Comparison of ENCODE assay signal across 15 cellular contexts in genomic region chr10:98430427-98430826, GRCh38. TPM values are rescaled to one million over a fixed set of nuclear protein-coding genes. Genes with fewer than 3 reads are reported as not detected.
A peak's percentile ranks its signal among the peaks of the same experiment; 100 is the strongest.
DNase-seq lines count a peak whose midpoint lies in the region; ATAC-seq and TF ChIP-seq lines count a peak whose summit lies in the region.
"Had no signal": no experiment of that assay in that cellular context is flagged by ENCODE, and none has a peak within 500 bp of the region (broad histone marks: within the 10 kb centered on the region; RNA-seq: fewer than 3 reads in every experiment).

No MANE protein-coding gene starts in this region.

- H3K27me3 ChIP-seq in heart right ventricle = no peaks in the 10 kb centered on the region
- no peaks in the 10 kb centered on the region for H3K27me3 ChIP-seq in neuronal stem cell (ENCODE audit: control insufficient read depth in 3 of 3, insufficient read depth in 3 of 3, low read depth in 1 of 3, low read length in 3 of 3)

- no TSS peak for BruUV-seq in MCF 10A (replicated peaks; lab: Mats Ljungman, UMichigan)

- intact Hi-C loops in heart right ventricle (cut with DNase I) = no loop called here
- intact Hi-C loops in left ventricle myocardium superior (cut with micrococcal nuclease) = no loop called here
- intact Hi-C loops in dendritic cell treated with granulocyte-macrophage colony-stimulating factor and Interleukin-4, amounts not matched to agents 40 ng/mL and 50 ng/mL, for 4 days (cut with micrococcal nuclease) = no loop called here
- intact Hi-C loops in MCF 10A (cut with micrococcal nuclease) = no loop called here

- TF ChIP-seq CTCF in heart right ventricle (IDR thresholded peaks at IDR 0.05) = no peak
- TF ChIP-seq CTCF in MCF 10A (IDR thresholded peaks at IDR 0.05; ENCODE audit: unreplicated experiment) = no peak

- no peak overlapping the region for H2BK15ac ChIP-seq in neuronal stem cell (ENCODE audit: low read length)

- H3K14ac ChIP-seq in neuronal stem cell (ENCODE audit: low read length) = no peak overlapping the region

- no peak overlapping the region for H2AFZ ChIP-seq in neuronal stem cell (ENCODE audit: low read length)

- peaks cover 100% of the 10 kb centered on the region for H3K36me3 Mint-ChIP-seq in dendritic cell treated with granulocyte-macrophage colony-stimulating factor and Interleukin-4, amounts not matched to agents 40 ng/mL and 50 ng/mL, for 4 days (ENCODE audit: low read depth)
- peaks cover 48% of the 10 kb centered on the region for H3K36me3 Mint-ChIP-seq in MCF 10A (ENCODE audit: insufficient read depth, unreplicated experiment)

- H3K4me1 ChIP-seq in heart right ventricle (peaks cover 0 to 14% (median 3%) of the 10 kb centered on the region in 9 donors), neuronal stem cell (ENCODE audit: control insufficient read depth in 2 of 2, insufficient read depth in 1 of 2, low read depth in 1 of 2, low read length in 2 of 2) (no peaks in the 10 kb centered on the region)
- H3K4me1 ChIP-seq: A549 had no signal

- DNase-seq in heart right ventricle (no peak), left ventricle myocardium superior (no peak), neuronal stem cell (ENCODE audit: low spot score) (no peak), MCF 10A (ENCODE audit: unreplicated experiment) (no peak), substantia nigra (lab: John Stamatoyannopoulos, UW) (no peak)
- DNase-seq: CD8-positive, alpha-beta T cell; COR-L47; DMS153; DMS79 treated with DMSO at 0.1 percent for 48 hours; EL; GOT3; H9 had no signal

- POLR2A ChIA-PET in MCF 10A (lab: Yijun Ruan, JAX) = no interaction called here

- no peak overlapping the region for H4K8ac ChIP-seq in neuronal stem cell (ENCODE audit: low read depth, low read length)

- H3K4me2 ChIP-seq in neuronal stem cell (ENCODE audit: insufficient read depth, low read length, poor library complexity, severe bottlenecking) = no peak overlapping the region
- H3K4me2 ChIP-seq: A549 had no signal

- H3K79me1 ChIP-seq in neuronal stem cell (ENCODE audit: low read depth, low read length) = no peaks in the 10 kb centered on the region

- H2BK5ac ChIP-seq in neuronal stem cell (ENCODE audit: low read length) = no peak overlapping the region

- no peak for ATAC-seq in heart right ventricle
- no peak for ATAC-seq in left ventricle myocardium superior
- ATAC-seq: A549; CD8-positive, alpha-beta T cell had no signal

- peaks cover 6% of the 10 kb centered on the region for H3K4me1 Mint-ChIP-seq in dendritic cell treated with granulocyte-macrophage colony-stimulating factor and Interleukin-4, amounts not matched to agents 40 ng/mL and 50 ng/mL, for 4 days (ENCODE audit: low read depth)
- no peaks in the 10 kb centered on the region for H3K4me1 Mint-ChIP-seq in MCF 10A (ENCODE audit: insufficient read depth, unreplicated experiment)
- H3K4me1 Mint-ChIP-seq: H9 had no signal

- no peaks in the 10 kb centered on the region for H3K9me3 Mint-ChIP-seq in dendritic cell treated with granulocyte-macrophage colony-stimulating factor and Interleukin-4, amounts not matched to agents 40 ng/mL and 50 ng/mL, for 4 days
- no peaks in the 10 kb centered on the region for H3K9me3 Mint-ChIP-seq in MCF 10A (ENCODE audit: unreplicated experiment)

- H3K9ac ChIP-seq in neuronal stem cell (ENCODE audit: low read depth, low read length, poor library complexity) = peak overlapping the region; percentile 30

- no peaks in the 10 kb centered on the region for H3K27me3 Mint-ChIP-seq in dendritic cell treated with granulocyte-macrophage colony-stimulating factor and Interleukin-4, amounts not matched to agents 40 ng/mL and 50 ng/mL, for 4 days
- H3K27me3 Mint-ChIP-seq in MCF 10A (ENCODE audit: insufficient read depth, unreplicated experiment) = no peaks in the 10 kb centered on the region

- H3K4me3 Mint-ChIP-seq in dendritic cell treated with granulocyte-macrophage colony-stimulating factor and Interleukin-4, amounts not matched to agents 40 ng/mL and 50 ng/mL, for 4 days = no peak overlapping the region
- no peak overlapping the region for H3K4me3 Mint-ChIP-seq in MCF 10A (ENCODE audit: unreplicated experiment)
- H3K4me3 Mint-ChIP-seq: CD14-positive monocyte; CD8-positive, alpha-beta T cell; H9 had no signal

- H3K23ac ChIP-seq in neuronal stem cell (ENCODE audit: low read depth, low read length, poor library complexity) = no peak overlapping the region

- H3K27ac ChIP-seq in heart right ventricle (peak overlapping the region in 6 of 10 donors; percentile 56 to 78 (median 67)), neuronal stem cell (replicated peaks; ENCODE audit: low read length) (no peak overlapping the region), substantia nigra (ENCODE audit: low read depth, low read length, poor library complexity, severe bottlenecking) (no peak overlapping the region)
- H3K27ac ChIP-seq: A549 had no signal

- no peak overlapping the region for H4K91ac ChIP-seq in neuronal stem cell (ENCODE audit: low read depth, low read length, poor library complexity)

- H3K36me3 ChIP-seq in heart right ventricle = peaks cover 6 to 100% (median 55%) of the 10 kb centered on the region in 9 donors
- H3K36me3 ChIP-seq in neuronal stem cell (replicated peaks in 1 of 2; ENCODE audit: control insufficient read depth in 2 of 2, insufficient read depth in 2 of 2, low read length in 2 of 2) = peaks cover 38 to 78% of the 10 kb centered on the region in 2 donors

- H3K18ac ChIP-seq in neuronal stem cell (ENCODE audit: low read length) = no peak overlapping the region

- CTCF ChIA-PET in MCF 10A (lab: Yijun Ruan, JAX) = no interaction called here

- H3K4ac ChIP-seq in neuronal stem cell (ENCODE audit: low read length) = no peak overlapping the region

- no peak overlapping the region for H3K4me3 ChIP-seq in heart right ventricle
- no peak overlapping the region for H3K4me3 ChIP-seq in neuronal stem cell (ENCODE audit: low read length in 2 of 2)
- H3K4me3 ChIP-seq: A549 had no signal

- no peak overlapping the region for H2AK5ac ChIP-seq in neuronal stem cell (ENCODE audit: low read depth, low read length)

- peak overlapping the region; percentile 56 for H3K27ac Mint-ChIP-seq in dendritic cell treated with granulocyte-macrophage colony-stimulating factor and Interleukin-4, amounts not matched to agents 40 ng/mL and 50 ng/mL, for 4 days
- no peak overlapping the region for H3K27ac Mint-ChIP-seq in MCF 10A (ENCODE audit: low read depth, unreplicated experiment)
- H3K27ac Mint-ChIP-seq: CD8-positive, alpha-beta T cell had no signal

- H3K9me3 ChIP-seq in heart right ventricle (peaks cover 0 to 18% (median 0%) of the 10 kb centered on the region in 11 donors), neuronal stem cell (replicated peaks in 1 of 2; ENCODE audit: control insufficient read depth in 2 of 2, insufficient read depth in 1 of 2, low read depth in 1 of 2, low read length in 2 of 2) (peaks cover 12 to 30% of the 10 kb centered on the region in 2 donors)

- no peak overlapping the region for H2BK12ac ChIP-seq in neuronal stem cell (ENCODE audit: low read length)

- no peak overlapping the region for H2BK120ac ChIP-seq in neuronal stem cell (ENCODE audit: low read depth, low read length)

- WGBS in heart right ventricle, 2 donors = 96 to 97% methylated on average over 8 of the region's 8 CpGs
- no CpG with 5 or more reads among the region's 8 CpGs for WGBS in neuronal stem cell (ENCODE audit: extremely low coverage in 2 of 2, insufficient read length in 2 of 2, insufficient replicate concordance in 1 of 2), 2 donors

RNA-seq across cellular contexts. Expression of gene PYROXD2, which starts 15.4 kb away (rescaled TPM):
- total RNA-seq in heart right ventricle = 10 to 100 TPM in 9 of 10 donors, 1 to 10 TPM in 1; 9.0 to 18.8 (median 13.9) TPM
- polyA plus RNA-seq in heart right ventricle = 10 to 100 TPM in 1 of 2 donors, 1 to 10 TPM in 1; 3.1 to 31.2 TPM
- 11.6 TPM for total RNA-seq in left ventricle myocardium superior
- polyA plus RNA-seq in neuronal stem cell (2013, experiment 1 of 2) = 6.1 TPM
- polyA plus RNA-seq in neuronal stem cell (2013, experiment 2 of 2) = 6.9 TPM
- total RNA-seq in MCF 10A (2022) = 4.0 and 7.9 TPM in 2 replicates

RNA-seq across cellular contexts. Expression of gene HPS1, which starts 16.3 kb away (rescaled TPM):
- 10 to 100 TPM; 21.2 to 54.3 (median 33.4) TPM for total RNA-seq in heart right ventricle
- 10 to 100 TPM; 26.9 to 39.4 TPM for polyA plus RNA-seq in heart right ventricle
- total RNA-seq in left ventricle myocardium superior = 28.9 TPM
- 34.3 TPM for polyA plus RNA-seq in neuronal stem cell (2013, experiment 1 of 2)
- polyA plus RNA-seq in neuronal stem cell (2013, experiment 2 of 2) = 34.4 TPM
- 40.5 and 41.8 TPM in 2 replicates for total RNA-seq in MCF 10A (2022)

Comparison
In these comparisons a context has a peak if more than half of its experiments do, and no peak if none do; other contexts are left out.
1. H3K27ac ChIP-seq: peak in heart right ventricle (6 of 10); none in neuronal stem cell (single experiment) and substantia nigra (single experiment).